In the genomic region with DNA sequence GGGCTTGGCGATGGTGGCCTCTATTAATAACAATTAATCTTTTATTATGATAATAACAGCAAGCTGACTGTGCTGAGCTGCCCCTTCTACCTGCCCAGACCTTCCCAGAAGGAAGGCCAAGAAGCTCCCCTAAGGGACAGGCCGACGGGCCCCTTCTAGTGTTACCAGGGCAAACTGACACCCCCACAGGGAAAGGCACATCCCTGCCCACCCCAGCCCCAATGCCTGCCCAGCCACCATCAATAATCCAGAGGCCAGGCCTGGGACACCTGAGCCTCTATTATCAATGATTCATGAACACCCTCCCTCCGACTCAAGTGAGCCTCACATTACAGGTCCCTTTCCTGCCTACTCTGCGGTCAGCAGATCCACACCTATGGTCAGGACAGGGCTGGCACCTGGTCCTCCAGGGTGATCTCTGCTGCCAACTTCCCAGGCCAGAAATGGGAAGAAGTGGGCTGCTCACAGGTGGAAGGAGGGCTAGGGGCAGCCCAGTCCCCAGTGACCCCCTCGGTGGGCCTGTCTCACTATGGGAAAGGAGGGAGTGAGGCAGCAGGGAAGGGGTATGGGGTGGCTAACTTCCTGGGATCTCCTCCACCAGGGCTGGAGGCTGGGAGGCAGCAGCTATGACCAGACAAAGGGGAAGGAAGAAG, we compare ENCODE assay signal across 9 cellular contexts. TPM values are rescaled to one million over a fixed set of nuclear protein-coding genes. Genes with fewer than 3 reads are reported as not detected.
A peak's percentile ranks its signal among the peaks of the same experiment; 100 is the strongest.
DNase-seq lines count a peak whose midpoint lies in the region; ATAC-seq and TF ChIP-seq lines count a peak whose summit lies in the region.
"Had no signal": no experiment of that assay in that cellular context is flagged by ENCODE, and none has a peak within 500 bp of the region (broad histone marks: within the 10 kb centered on the region; RNA-seq: fewer than 3 reads in every experiment).

No MANE protein-coding gene starts in this region.

- H3K27me3 Mint-ChIP-seq in dendritic cell treated with granulocyte-macrophage colony-stimulating factor and Interleukin-4, amounts not matched to agents 40 ng/mL and 50 ng/mL, for 4 days, result no peaks in the 10 kb centered on the region
- H3K27me3 Mint-ChIP-seq in natural killer cell treated with Interleukin-12 subunit alpha and Interleukin-12 subunit beta and Interleukin-15 and Interleukin-18, amount 100 ng/mL, for 72 hours, result no peaks in the 10 kb centered on the region

- no peak for ATAC-seq in natural killer cell treated with Interleukin-12 subunit alpha and Interleukin-12 subunit beta and Interleukin-15 and Interleukin-18, amount 100 ng/mL, for 72 hours
- ATAC-seq in GM21786 (IDR thresholded peaks at IDR 0.05; ENCODE audit: unreplicated experiment), result no peak

- H3K4me3 Mint-ChIP-seq in dendritic cell treated with granulocyte-macrophage colony-stimulating factor and Interleukin-4, amounts not matched to agents 40 ng/mL and 50 ng/mL, for 4 days, result peak overlapping the region; percentile 91
- peak overlapping the region; percentile 98 for H3K4me3 Mint-ChIP-seq in natural killer cell treated with Interleukin-12 subunit alpha and Interleukin-12 subunit beta and Interleukin-15 and Interleukin-18, amount 100 ng/mL, for 72 hours

- H3K27ac Mint-ChIP-seq in dendritic cell treated with granulocyte-macrophage colony-stimulating factor and Interleukin-4, amounts not matched to agents 40 ng/mL and 50 ng/mL, for 4 days, result peak overlapping the region; percentile 97
- peak overlapping the region in 1 of 2 donors; percentile 77 for H3K27ac Mint-ChIP-seq in natural killer cell treated with Interleukin-12 subunit alpha and Interleukin-12 subunit beta and Interleukin-15 and Interleukin-18, amount 100 ng/mL, for 72 hours

- H3K4me3 ChIP-seq in AG10803 (ENCODE audit: low read length) (peak overlapping the region; percentile 96), LNCaP clone FGC (ENCODE audit: low read depth, low read length) (peak overlapping the region; percentile 23)

- peaks cover 91% of the 10 kb centered on the region for H3K4me1 Mint-ChIP-seq in dendritic cell treated with granulocyte-macrophage colony-stimulating factor and Interleukin-4, amounts not matched to agents 40 ng/mL and 50 ng/mL, for 4 days (ENCODE audit: low read depth)
- H3K4me1 Mint-ChIP-seq in natural killer cell treated with Interleukin-12 subunit alpha and Interleukin-12 subunit beta and Interleukin-15 and Interleukin-18, amount 100 ng/mL, for 72 hours (ENCODE audit: low read depth in 2 of 2), result peaks cover 33 to 53% of the 10 kb centered on the region in 2 donors

- peaks cover 69% of the 10 kb centered on the region for H3K36me3 Mint-ChIP-seq in dendritic cell treated with granulocyte-macrophage colony-stimulating factor and Interleukin-4, amounts not matched to agents 40 ng/mL and 50 ng/mL, for 4 days (ENCODE audit: low read depth)
- peaks cover 6% of the 10 kb centered on the region for H3K36me3 Mint-ChIP-seq in natural killer cell treated with Interleukin-12 subunit alpha and Interleukin-12 subunit beta and Interleukin-15 and Interleukin-18, amount 100 ng/mL, for 72 hours

- intact Hi-C loops in dendritic cell treated with granulocyte-macrophage colony-stimulating factor and Interleukin-4, amounts not matched to agents 40 ng/mL and 50 ng/mL, for 4 days (cut with micrococcal nuclease), result loop anchor here (1.0 to 5.0 kb wide), 2 partner anchors 9 to 40 kb away; partner anchors contain the start of gene WDR82

- H3K9me3 Mint-ChIP-seq in dendritic cell treated with granulocyte-macrophage colony-stimulating factor and Interleukin-4, amounts not matched to agents 40 ng/mL and 50 ng/mL, for 4 days, result no peaks in the 10 kb centered on the region
- no peaks in the 10 kb centered on the region for H3K9me3 Mint-ChIP-seq in natural killer cell treated with Interleukin-12 subunit alpha and Interleukin-12 subunit beta and Interleukin-15 and Interleukin-18, amount 100 ng/mL, for 72 hours

- TF ChIP-seq CTCF in AG10803 (conservative IDR thresholded peaks at IDR 0.05; ENCODE audit: low read length) (no peak), LNCaP clone FGC (IDR thresholded peaks at IDR 0.05; ENCODE audit: control insufficient read depth, extremely low read depth, insufficient read depth) (no peak), GM13976 (IDR thresholded peaks at IDR 0.05; ENCODE audit: borderline replicate concordance, control extremely low read depth, extremely low read depth, insufficient read depth, missing control alignments) (no peak)

- in situ Hi-C loops in GM13976 (cut with MboI; ENCODE audit: low sequenced_read_pairs, unreplicated experiment), result loop anchor here (10.0 kb wide), 1 partner anchor 108 kb away; no protein-coding TSS in a partner anchor

- DNase-seq in AG10803 (ENCODE audit: low read depth) (no peak), LNCaP clone FGC (ENCODE audit: low read depth) (no peak), AG20443 (ENCODE audit: low spot score) (no peak), NCI-H2107 (lab: John Stamatoyannopoulos, UW) (no peak), GM13976 (ENCODE audit: low spot score) (no peak)
- DNase-seq in natural killer cell treated with Interleukin-12 subunit alpha and Interleukin-12 subunit beta and Interleukin-15 and Interleukin-18, amount 100 ng/mL, for 72 hours (ENCODE audit: low spot score), result no peak
- DNase-seq: NCI-H2171 had no signal

RNA-seq across cellular contexts. Expression of gene TWF2, which starts 1.8 kb away (rescaled TPM):
- 100 to 1,000 TPM in 1 of 2 donors, 10 to 100 TPM in 1; 90.3 to 117 TPM for total RNA-seq in natural killer cell treated with Interleukin-12 subunit alpha and Interleukin-12 subunit beta and Interleukin-15 and Interleukin-18, amount 100 ng/mL, for 72 hours

RNA-seq across cellular contexts. Expression of gene PPM1M, which starts 8.4 kb away (rescaled TPM):
- 10 to 100 TPM; 45.7 to 47.7 TPM for total RNA-seq in natural killer cell treated with Interleukin-12 subunit alpha and Interleukin-12 subunit beta and Interleukin-15 and Interleukin-18, amount 100 ng/mL, for 72 hours

RNA-seq across cellular contexts. Expression of gene TLR9, which starts 11.7 kb away (rescaled TPM):
- total RNA-seq in natural killer cell treated with Interleukin-12 subunit alpha and Interleukin-12 subunit beta and Interleukin-15 and Interleukin-18, amount 100 ng/mL, for 72 hours, result under 1 TPM; 0.10 to 0.39 TPM

RNA-seq across cellular contexts. Expression of gene ALAS1, which starts 39.2 kb away (rescaled TPM):
- total RNA-seq in natural killer cell treated with Interleukin-12 subunit alpha and Interleukin-12 subunit beta and Interleukin-15 and Interleukin-18, amount 100 ng/mL, for 72 hours, result 100 to 1,000 TPM in 1 of 2 donors, 10 to 100 TPM in 1; 93.6 to 121 TPM

RNA-seq across cellular contexts. Expression of gene WDR82, which starts 41.3 kb away (rescaled TPM):
- 10 to 100 TPM; 82.8 to 87.4 TPM for total RNA-seq in natural killer cell treated with Interleukin-12 subunit alpha and Interleukin-12 subunit beta and Interleukin-15 and Interleukin-18, amount 100 ng/mL, for 72 hours
